In the genomic region with DNA sequence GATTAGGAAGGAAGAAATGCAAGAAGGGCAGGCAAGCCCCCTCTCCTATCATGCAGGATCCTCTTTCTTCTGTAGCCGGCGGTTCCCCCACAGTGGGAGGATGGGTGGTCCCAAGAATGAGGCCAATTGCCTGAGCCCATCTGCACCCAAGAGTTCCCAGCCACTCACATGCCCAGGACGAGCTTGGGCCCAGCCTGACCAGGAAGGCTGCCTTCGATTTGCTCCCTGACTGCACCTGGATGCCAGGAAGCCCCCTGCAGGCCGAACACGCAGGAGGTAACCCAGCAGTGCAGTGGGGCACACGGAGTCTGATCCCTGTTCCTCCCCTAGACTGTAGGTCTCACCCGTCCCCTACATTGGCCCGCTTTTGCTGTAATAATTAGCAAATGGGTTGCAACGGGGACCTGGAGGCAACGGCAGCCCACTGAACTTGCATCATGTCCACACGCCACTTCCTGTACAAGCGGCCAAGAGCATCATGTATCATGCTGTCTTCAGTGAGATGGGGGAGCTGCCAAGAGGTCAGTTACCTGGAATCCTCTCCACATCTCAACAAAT, we compare ENCODE assay signal across 8 cellular contexts.
DNase-seq lines count a peak whose midpoint lies in the region; ATAC-seq and TF ChIP-seq lines count a peak whose summit lies in the region.

No MANE protein-coding gene starts in this region.

- H3K4me3 ChIP-seq in thoracic aorta, result no peak overlapping the region

- H3K36me3 ChIP-seq in thoracic aorta, result peaks cover 10% of the 10 kb centered on the region

- ATAC-seq in activated CD4-positive, alpha-beta T cell treated with anti-CD3 and anti-CD28 coated beads for 36 hours, result no peak
- ATAC-seq in thoracic aorta (ENCODE audit: insufficient number of reproducible peaks, low FRiP score, low read depth), result no peak
- ATAC-seq in GM21723 (IDR thresholded peaks at IDR 0.05; ENCODE audit: unreplicated experiment), result no peak

- H3K27me3 ChIP-seq in thoracic aorta (replicated peaks; ENCODE audit: insufficient read depth), result no peaks in the 10 kb centered on the region

- H3K36me3 Mint-ChIP-seq in activated CD4-positive, alpha-beta T cell treated with anti-CD3 and anti-CD28 coated beads for 36 hours (ENCODE audit: low read depth), result peaks cover 7% of the 10 kb centered on the region
- H3K36me3 Mint-ChIP-seq in activated T-helper 2 cell treated with anti-CD3 and anti-CD28 coated beads, Interferon-gamma antibody, Interleukin-2, Interleukin-4, amounts not matched to agents 10 μg/mL and 5 μg/mL and 100 μg/mL, durations not matched to agents 14 hours and 24 hours and 36 hours (ENCODE audit: low read depth), result peaks cover 24% of the 10 kb centered on the region

- intact Hi-C loops in activated CD4-positive, alpha-beta T cell treated with anti-CD3 and anti-CD28 coated beads for 36 hours (cut with DNase I, micrococcal nuclease), result loop anchor here (1.0 to 5.0 kb wide), 9 partner anchors 67 to 1644 kb away; a partner anchor contains a TSS
- intact Hi-C loops in activated T-helper 2 cell treated with anti-CD3 and anti-CD28 coated beads, Interferon-gamma antibody, Interleukin-2, Interleukin-4, amounts not matched to agents 10 μg/mL and 5 μg/mL and 100 μg/mL, durations not matched to agents 14 hours and 24 hours and 36 hours (cut with micrococcal nuclease), result loop anchor here (2.0 to 10.0 kb wide), 4 partner anchors 67 to 427 kb away; a partner anchor contains a TSS

- no peaks in the 10 kb centered on the region for H3K9me3 Mint-ChIP-seq in activated CD4-positive, alpha-beta T cell treated with anti-CD3 and anti-CD28 coated beads for 36 hours (ENCODE audit: low read depth)
- no peaks in the 10 kb centered on the region for H3K9me3 Mint-ChIP-seq in activated T-helper 2 cell treated with anti-CD3 and anti-CD28 coated beads, Interferon-gamma antibody, Interleukin-2, Interleukin-4, amounts not matched to agents 10 μg/mL and 5 μg/mL and 100 μg/mL, durations not matched to agents 14 hours and 24 hours and 36 hours

- DNase-seq in activated CD4-positive, alpha-beta T cell treated with anti-CD3 and anti-CD28 coated beads for 36 hours, result no peak
- no peak for DNase-seq in activated CD4-positive, alpha-beta T cell treated with anti-CD3 and anti-CD28 coated beads, Interleukin-2, amount 50 U/mL, for 48 hours
- DNase-seq in activated T-helper 2 cell treated with anti-CD3 and anti-CD28 coated beads, Interferon-gamma antibody, Interleukin-2, Interleukin-4, amounts not matched to agents 10 μg/mL and 5 μg/mL and 100 μg/mL, durations not matched to agents 14 hours and 24 hours and 36 hours (ENCODE audit: low spot score), result no peak
- DNase-seq in iPS-NIHi7 (ENCODE audit: extremely low spot score) (peak; percentile 75), thoracic aorta (ENCODE audit: low spot score) (no peak), NCI-H2029 treated with DMSO at 0.1 percent for 48 hours (lab: John Stamatoyannopoulos, UW) (no peak), retina (no peak)

- no peaks in the 10 kb centered on the region for H3K9me3 ChIP-seq in thoracic aorta

- no peak for TF ChIP-seq CTCF in thoracic aorta (IDR thresholded peaks at IDR 0.05)

- peak overlapping the region; percentile 78 for H3K4me3 Mint-ChIP-seq in activated CD4-positive, alpha-beta T cell treated with anti-CD3 and anti-CD28 coated beads for 36 hours
- peak overlapping the region; percentile 33 for H3K4me3 Mint-ChIP-seq in activated T-helper 2 cell treated with anti-CD3 and anti-CD28 coated beads, Interferon-gamma antibody, Interleukin-2, Interleukin-4, amounts not matched to agents 10 μg/mL and 5 μg/mL and 100 μg/mL, durations not matched to agents 14 hours and 24 hours and 36 hours (ENCODE audit: low read depth)

- CTCF ChIA-PET in activated CD4-positive, alpha-beta T cell treated with anti-CD3 and anti-CD28 coated beads for 36 hours (lab: Charles Lee), result interaction anchor here (0.8 to 2.1 kb wide), 2 partner anchors 16 to 163 kb away, joined by 3 to 8 read pairs; no protein-coding TSS in a partner anchor

- POLR2A ChIA-PET in activated CD4-positive, alpha-beta T cell treated with anti-CD3 and anti-CD28 coated beads for 36 hours (lab: Charles Lee), result interaction anchor here (0.7 kb wide), 1 partner anchor 63 kb away, joined by 5 read pairs; no protein-coding TSS in a partner anchor

- peak overlapping the region; percentile 98 for H3K27ac Mint-ChIP-seq in activated CD4-positive, alpha-beta T cell treated with anti-CD3 and anti-CD28 coated beads for 36 hours
- H3K27ac Mint-ChIP-seq in activated T-helper 2 cell treated with anti-CD3 and anti-CD28 coated beads, Interferon-gamma antibody, Interleukin-2, Interleukin-4, amounts not matched to agents 10 μg/mL and 5 μg/mL and 100 μg/mL, durations not matched to agents 14 hours and 24 hours and 36 hours, result peak overlapping the region; percentile 91

- H3K27me3 Mint-ChIP-seq in activated CD4-positive, alpha-beta T cell treated with anti-CD3 and anti-CD28 coated beads for 36 hours, result no peaks in the 10 kb centered on the region
- no peaks in the 10 kb centered on the region for H3K27me3 Mint-ChIP-seq in activated T-helper 2 cell treated with anti-CD3 and anti-CD28 coated beads, Interferon-gamma antibody, Interleukin-2, Interleukin-4, amounts not matched to agents 10 μg/mL and 5 μg/mL and 100 μg/mL, durations not matched to agents 14 hours and 24 hours and 36 hours (ENCODE audit: low read depth)

- H3K4me1 ChIP-seq in thoracic aorta (ENCODE audit: control insufficient read depth in 1 of 2, low read depth in 2 of 2), result peaks cover 0 to 11% of the 10 kb centered on the region in 2 donors

- H3K4me1 Mint-ChIP-seq in activated CD4-positive, alpha-beta T cell treated with anti-CD3 and anti-CD28 coated beads for 36 hours, result peaks cover 29% of the 10 kb centered on the region
- H3K4me1 Mint-ChIP-seq in activated T-helper 2 cell treated with anti-CD3 and anti-CD28 coated beads, Interferon-gamma antibody, Interleukin-2, Interleukin-4, amounts not matched to agents 10 μg/mL and 5 μg/mL and 100 μg/mL, durations not matched to agents 14 hours and 24 hours and 36 hours (ENCODE audit: low read depth), result peaks cover 32% of the 10 kb centered on the region

- H3K27ac ChIP-seq in thoracic aorta, result peak overlapping the region; percentile 84 to 86
